ENCODE assay signal across 24 cellular contexts in genomic region chr3:57832925-57833324, GRCh38.
"Had no signal": no experiment of that assay in that cellular context is flagged by ENCODE, and none has a peak within 500 bp of the region (broad histone marks: within the 10 kb centered on the region; RNA-seq: fewer than 3 reads in every experiment).

No MANE protein-coding gene starts in this region.

- H3K27ac Mint-ChIP-seq: activated CD8-positive, alpha-beta T cell treated with anti-CD3 and anti-CD28 coated beads, Interleukin-2, amount 10 ng/mL, durations not matched to agents 7 days and 5 days; activated naive CD8-positive, alpha-beta T cell treated with anti-CD3 and anti-CD28 coated beads, Interleukin-2, amount 10 ng/mL, durations not matched to agents 7 days and 5 days; T-helper 1 cell treated with Interleukin-12 subunit alpha and Interleukin-12 subunit beta and Interleukin-4 antibody, amounts not matched to agents 30 μg/mL and 1 μg/mL, for 36 hours had no signal

- ATAC-seq: activated CD8-positive, alpha-beta T cell treated with anti-CD3 and anti-CD28 coated beads, Interleukin-2, amount 10 ng/mL, durations not matched to agents 7 days and 5 days; SK-N-SH treated with all-trans-retinoic acid at 6 μM for 48 hours had no signal

- H3K27me3 Mint-ChIP-seq: activated naive CD8-positive, alpha-beta T cell treated with anti-CD3 and anti-CD28 coated beads, Interleukin-2, amount 10 ng/mL, durations not matched to agents 7 days and 5 days had no signal

- H3K9me3 Mint-ChIP-seq: activated naive CD8-positive, alpha-beta T cell treated with anti-CD3 and anti-CD28 coated beads, Interleukin-2, amount 10 ng/mL, durations not matched to agents 7 days and 5 days; T-helper 1 cell treated with Interleukin-12 subunit alpha and Interleukin-12 subunit beta and Interleukin-4 antibody, amounts not matched to agents 30 μg/mL and 1 μg/mL, for 36 hours had no signal

- H3K27ac ChIP-seq: adrenal gland, SJSA1 had no signal

- H3K27me3 ChIP-seq: adrenal gland, SJSA1 had no signal

- H3K4me1 ChIP-seq: SJSA1 had no signal

- DNase-seq: activated CD4-positive, alpha-beta T cell treated with anti-CD3 and anti-CD28 coated beads for 48 hours; activated CD4-positive, alpha-beta T cell treated with anti-CD3 and anti-CD28 coated beads, Interleukin-2, amount 50 U/mL, for 4 hours; activated CD4-positive, CD25-positive, alpha-beta regulatory T cell treated with anti-CD3 and anti-CD28 coated beads, Interleukin-2, amount 50 U/mL, for 72 hours; activated CD8-positive, alpha-beta memory T cell treated with anti-CD3 and anti-CD28 coated beads, Interleukin-2, amount 50 U/mL, for 48 hours; activated CD8-positive, alpha-beta T cell treated with anti-CD3 and anti-CD28 coated beads, Interleukin-2, amount 10 ng/mL, durations not matched to agents 7 days and 5 days; activated naive CD4-positive, alpha-beta T cell treated with anti-CD3 and anti-CD28 coated beads, Interleukin-2, amount 50 U/mL, for 16 hours; activated naive CD8-positive, alpha-beta T cell treated with anti-CD3 and anti-CD28 coated beads, Interleukin-2, amount 10 ng/mL, durations not matched to agents 7 days and 5 days; activated T-cell treated with anti-CD3 and anti-CD28 coated beads, Interleukin-2, amount 50 U/mL, for 1 hour; adrenal gland; anterior cingulate cortex; caudate nucleus; MM.1S; NCI-H1105; NCI-H1436; NCI-H1694 treated with DMSO at 0.1 percent for 48 hours; NCI-H2029 treated with DMSO at 0.1 percent for 48 hours; NCI-H510A treated with DMSO at 0.1 percent for 48 hours; NCI-H69; NK-92 treated with Interleukin-12 subunit alpha and Interleukin-12 subunit beta, amount 100 ng/mL, for 24 hours; SHP77; SW 1271 had no signal

- H3K9me3 ChIP-seq: adrenal gland, SJSA1 had no signal

- H3K4me3 Mint-ChIP-seq: activated CD8-positive, alpha-beta T cell treated with anti-CD3 and anti-CD28 coated beads, Interleukin-2, amount 10 ng/mL, durations not matched to agents 7 days and 5 days; activated naive CD8-positive, alpha-beta T cell treated with anti-CD3 and anti-CD28 coated beads, Interleukin-2, amount 10 ng/mL, durations not matched to agents 7 days and 5 days; T-helper 1 cell treated with Interleukin-12 subunit alpha and Interleukin-12 subunit beta and Interleukin-4 antibody, amounts not matched to agents 30 μg/mL and 1 μg/mL, for 36 hours had no signal

- H3K36me3 ChIP-seq: adrenal gland had no signal

- H3K4me3 ChIP-seq: adrenal gland, SJSA1 had no signal
